In the genomic region with DNA sequence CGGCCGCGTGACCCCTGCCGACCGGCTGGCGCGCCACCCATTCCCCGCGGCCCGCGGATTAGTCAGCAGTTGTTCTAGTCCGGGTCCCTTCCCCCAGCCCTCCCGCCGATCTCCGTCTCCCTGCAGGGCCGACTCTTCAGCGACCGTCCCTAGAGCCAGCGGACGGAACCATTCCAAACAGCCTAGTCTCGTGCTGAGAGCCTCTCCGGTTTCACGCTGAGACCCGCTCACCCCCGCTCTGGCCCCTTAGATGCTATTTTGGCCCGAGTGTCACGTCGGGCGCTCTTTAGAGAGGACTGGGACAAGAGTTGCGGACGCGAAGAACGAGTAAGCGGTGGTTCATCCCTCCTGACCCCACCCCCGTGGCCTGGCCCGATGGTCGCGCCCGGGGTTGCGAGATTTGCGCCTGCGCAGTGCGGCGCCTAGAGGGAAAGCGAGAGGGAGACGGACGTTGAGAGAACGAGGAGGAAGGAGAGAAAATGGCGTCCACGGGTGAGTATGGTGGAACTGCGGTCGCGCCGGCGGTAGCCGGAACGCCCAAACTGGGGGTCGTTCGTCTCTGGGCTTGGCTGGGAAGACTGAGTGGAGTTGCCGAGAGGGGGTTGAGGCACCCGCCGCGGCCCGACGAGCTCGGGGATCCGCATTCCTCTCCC, we compare ENCODE assay signal across 8 cellular contexts. TPM values are rescaled to one million over a fixed set of nuclear protein-coding genes. Genes with fewer than 3 reads are reported as not detected.
DNase-seq lines count a peak whose midpoint lies in the region; ATAC-seq and TF ChIP-seq lines count a peak whose summit lies in the region.

A gene with protein sequence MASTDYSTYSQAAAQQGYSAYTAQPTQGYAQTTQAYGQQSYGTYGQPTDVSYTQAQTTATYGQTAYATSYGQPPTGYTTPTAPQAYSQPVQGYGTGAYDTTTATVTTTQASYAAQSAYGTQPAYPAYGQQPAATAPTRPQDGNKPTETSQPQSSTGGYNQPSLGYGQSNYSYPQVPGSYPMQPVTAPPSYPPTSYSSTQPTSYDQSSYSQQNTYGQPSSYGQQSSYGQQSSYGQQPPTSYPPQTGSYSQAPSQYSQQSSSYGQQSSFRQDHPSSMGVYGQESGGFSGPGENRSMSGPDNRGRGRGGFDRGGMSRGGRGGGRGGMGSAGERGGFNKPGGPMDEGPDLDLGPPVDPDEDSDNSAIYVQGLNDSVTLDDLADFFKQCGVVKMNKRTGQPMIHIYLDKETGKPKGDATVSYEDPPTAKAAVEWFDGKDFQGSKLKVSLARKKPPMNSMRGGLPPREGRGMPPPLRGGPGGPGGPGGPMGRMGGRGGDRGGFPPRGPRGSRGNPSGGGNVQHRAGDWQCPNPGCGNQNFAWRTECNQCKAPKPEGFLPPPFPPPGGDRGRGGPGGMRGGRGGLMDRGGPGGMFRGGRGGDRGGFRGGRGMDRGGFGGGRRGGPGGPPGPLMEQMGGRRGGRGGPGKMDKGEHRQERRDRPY (plus strand): TSS at position 411 of the 653 bp plus-strand sequence. CDS start 69 bp downstream, at position 480.
A gene (minus strand): TSS at position 124 of the 653 bp plus-strand sequence. CDS start 2,355 bp downstream, outside the sequence.

- no peak for TF ChIP-seq EP300 in suprapubic skin (IDR thresholded peaks at IDR 0.05)

- 0% methylated on average over 36 of the region's 67 CpGs for WGBS in suprapubic skin

- no peaks in the 10 kb centered on the region for H3K27me3 ChIP-seq in suprapubic skin

- peaks cover 28% of the 10 kb centered on the region for H3K36me3 ChIP-seq in suprapubic skin

- peaks cover 36% of the 10 kb centered on the region for H3K36me3 Mint-ChIP-seq in activated naive CD4-positive, alpha-beta T cell treated with anti-CD3 and anti-CD28 coated beads, Interleukin-2, amount 50 U/mL, for 24 hours

- peak within 1 kb of the TSS; percentile 95 for H3K4me3 Mint-ChIP-seq in activated naive CD4-positive, alpha-beta T cell treated with anti-CD3 and anti-CD28 coated beads, Interleukin-2, amount 50 U/mL, for 24 hours

- TF ChIP-seq CTCF in suprapubic skin (IDR thresholded peaks at IDR 0.05), result no peak

- DNase-seq in NCI-H1092 treated with DMSO at 0.1 percent for 48 hours (lab: John Stamatoyannopoulos, UW) (peak; percentile 98), glomerular endothelial cell (ENCODE audit: extremely low read depth, low read depth, low spot score) (peak; percentile 86), occipital lobe (lab: John Stamatoyannopoulos, UW) (peak; percentile 96), suprapubic skin (ENCODE audit: low spot score in 2 of 2) (peak; percentile 97 to 98)

- peaks cover 59% of the 10 kb centered on the region for H3K4me1 ChIP-seq in suprapubic skin

- peak; percentile 46 to 87 for TF ChIP-seq POLR2A in suprapubic skin (IDR thresholded peaks at IDR 0.05)

- H3K27me3 Mint-ChIP-seq in activated naive CD4-positive, alpha-beta T cell treated with anti-CD3 and anti-CD28 coated beads, Interleukin-2, amount 50 U/mL, for 24 hours, result no peaks in the 10 kb centered on the region

- no peaks in the 10 kb centered on the region for H3K9me3 ChIP-seq in suprapubic skin

- H3K4me3 ChIP-seq in GM08714 (ENCODE audit: low read length) (peak within 1 kb of the TSS; percentile 82), suprapubic skin (peak within 1 kb of the TSS; percentile 80)

- no peaks in the 10 kb centered on the region for H3K9me3 Mint-ChIP-seq in activated naive CD4-positive, alpha-beta T cell treated with anti-CD3 and anti-CD28 coated beads, Interleukin-2, amount 50 U/mL, for 24 hours

- peaks cover 50% of the 10 kb centered on the region for H3K4me1 Mint-ChIP-seq in activated naive CD4-positive, alpha-beta T cell treated with anti-CD3 and anti-CD28 coated beads, Interleukin-2, amount 50 U/mL, for 24 hours

- ATAC-seq in HG02610 (IDR thresholded peaks at IDR 0.05; ENCODE audit: unreplicated experiment) (peak; percentile 77), SK-N-SH treated with all-trans-retinoic acid at 6 μM for 48 hours (peak; percentile 93)

- H3K27ac ChIP-seq in suprapubic skin, result peak within 1 kb of the TSS; percentile 99

- peak within 1 kb of the TSS; percentile 100 for H3K27ac Mint-ChIP-seq in activated naive CD4-positive, alpha-beta T cell treated with anti-CD3 and anti-CD28 coated beads, Interleukin-2, amount 50 U/mL, for 24 hours

TF ChIP-seq in SK-N-SH treated with all-trans-retinoic acid at 6 μM for 48 hours, 23 proteins besides CTCF, POLR2A, EP300 and RAD21:
- TF ChIP-seq, protein P1, sequence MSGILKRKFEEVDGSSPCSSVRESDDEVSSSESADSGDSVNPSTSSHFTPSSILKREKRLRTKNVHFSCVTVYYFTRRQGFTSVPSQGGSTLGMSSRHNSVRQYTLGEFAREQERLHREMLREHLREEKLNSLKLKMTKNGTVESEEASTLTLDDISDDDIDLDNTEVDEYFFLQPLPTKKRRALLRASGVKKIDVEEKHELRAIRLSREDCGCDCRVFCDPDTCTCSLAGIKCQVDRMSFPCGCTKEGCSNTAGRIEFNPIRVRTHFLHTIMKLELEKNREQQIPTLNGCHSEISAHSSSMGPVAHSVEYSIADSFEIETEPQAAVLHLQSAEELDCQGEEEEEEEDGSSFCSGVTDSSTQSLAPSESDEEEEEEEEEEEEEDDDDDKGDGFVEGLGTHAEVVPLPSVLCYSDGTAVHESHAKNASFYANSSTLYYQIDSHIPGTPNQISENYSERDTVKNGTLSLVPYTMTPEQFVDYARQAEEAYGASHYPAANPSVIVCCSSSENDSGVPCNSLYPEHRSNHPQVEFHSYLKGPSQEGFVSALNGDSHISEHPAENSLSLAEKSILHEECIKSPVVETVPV (CRISPR knock-in tag; IDR thresholded peaks at IDR 0.05), result 0 out of 2 replicates have a peak, but pooled peaks have one; percentile 22
- TF ChIP-seq ZFP3 (CRISPR knock-in tag; IDR thresholded peaks at IDR 0.05), result peak; percentile 67
- TF ChIP-seq ZNF565 (CRISPR knock-in tag; conservative IDR thresholded peaks at IDR 0.05; ENCODE audit: low read depth), result no peak
TF ChIP-seq in SK-N-SH treated with all-trans-retinoic acid at 6 μM for 48 hours: peak in this region for 2.

RNA-seq across cellular contexts. Expression of the first gene that starts in this region (rescaled TPM):
- total RNA-seq in glomerular endothelial cell, result 209 and 216 TPM in 2 replicates
- 186 TPM for total RNA-seq in occipital lobe
- total RNA-seq in suprapubic skin, result 100 to 1,000 TPM; 132 to 308 (median 170) TPM

RNA-seq across cellular contexts. Expression of the second gene that starts in this region (rescaled TPM):
- total RNA-seq in glomerular endothelial cell (43.1 and 45.6 TPM in 2 replicates), occipital lobe (14.3 TPM), suprapubic skin (10 to 100 TPM; 10.1 to 22.7 (median 17.2) TPM)

Comparison
In these comparisons a context has a peak if more than half of its experiments do, and no peak if none do; other contexts are left out.
1. Peak in every context shown above with its lines: DNase-seq, ATAC-seq, H3K4me3 ChIP-seq and H3K27ac ChIP-seq.